Comparison of ENCODE assay signal across 8 cellular contexts in genomic region chr4:139651282-139652194, GRCh38. TPM values are rescaled to one million over a fixed set of nuclear protein-coding genes. Genes with fewer than 3 reads are reported as not detected.
A peak's percentile ranks its signal among the peaks of the same experiment; 100 is the strongest.
DNase-seq lines count a peak whose midpoint lies in the region; ATAC-seq and TF ChIP-seq lines count a peak whose summit lies in the region.

No MANE protein-coding gene starts in this region.

- peak; percentile 76 for DNase-seq in DMS53 (lab: John Stamatoyannopoulos, UW)
- DNase-seq in RWPE1 (ENCODE audit: low spot score): peak; percentile 52
- DNase-seq in activated T-helper 1 cell treated with anti-CD3 and anti-CD28 coated beads, Interleukin-12 subunit alpha, Interleukin-12 subunit beta, Interleukin-2, Interleukin-4 antibody, amounts not matched to agents 30 ng/mL and 10 ng/mL and 1 ng/mL, durations not matched to agents 14 hours and 24 hours and 36 hours (ENCODE audit: low spot score): peak; percentile 29
- peak; percentile 92 for DNase-seq in fibroblast of the aortic adventitia (ENCODE audit: low read depth)
- DNase-seq in occipital lobe (lab: John Stamatoyannopoulos, UW): peak; percentile 74
- DNase-seq in tibial nerve (ENCODE audit: low spot score in 2 of 2): peak; percentile 45 to 67

- H3K36me3 Mint-ChIP-seq in activated T-helper 1 cell treated with anti-CD3 and anti-CD28 coated beads, Interleukin-12 subunit alpha, Interleukin-12 subunit beta, Interleukin-2, Interleukin-4 antibody, amounts not matched to agents 30 ng/mL and 10 ng/mL and 1 ng/mL, durations not matched to agents 14 hours and 24 hours and 36 hours (ENCODE audit: low read depth): no peaks in the 10 kb centered on the region

- no peaks in the 10 kb centered on the region for H3K27me3 Mint-ChIP-seq in activated T-helper 1 cell treated with anti-CD3 and anti-CD28 coated beads, Interleukin-12 subunit alpha, Interleukin-12 subunit beta, Interleukin-2, Interleukin-4 antibody, amounts not matched to agents 30 ng/mL and 10 ng/mL and 1 ng/mL, durations not matched to agents 14 hours and 24 hours and 36 hours (ENCODE audit: insufficient read depth)

- no peaks in the 10 kb centered on the region for H3K9me3 ChIP-seq in tibial nerve

- POLR2A ChIA-PET in RWPE1 (lab: Yijun Ruan, JAX; ENCODE audit: low non-redundant PET): no interaction called here

- H3K4me3 ChIP-seq in fibroblast of the aortic adventitia (ENCODE audit: low read depth, low read length) (no peak overlapping the region), tibial nerve (peak overlapping the region in 1 of 4 donors; percentile 29)

- H3K36me3 ChIP-seq in tibial nerve: no peaks in the 10 kb centered on the region

- TF ChIP-seq POLR2A in tibial nerve (IDR thresholded peaks at IDR 0.05): no peak

- WGBS in tibial nerve, 2 donors: 12 to 16% methylated on average over 13 of the region's 13 CpGs

- H3K27ac ChIP-seq in RWPE1 (no peak overlapping the region), tibial nerve (peak overlapping the region in 2 of 4 donors; percentile 13 to 51)

- H3K27ac Mint-ChIP-seq in activated T-helper 1 cell treated with anti-CD3 and anti-CD28 coated beads, Interleukin-12 subunit alpha, Interleukin-12 subunit beta, Interleukin-2, Interleukin-4 antibody, amounts not matched to agents 30 ng/mL and 10 ng/mL and 1 ng/mL, durations not matched to agents 14 hours and 24 hours and 36 hours: no peak overlapping the region

- peaks cover 0 to 11% (median 0%) of the 10 kb centered on the region in 4 donors for H3K4me1 ChIP-seq in tibial nerve

- H3K27me3 ChIP-seq in tibial nerve: no peaks in the 10 kb centered on the region

- peak; percentile 88 for ATAC-seq in GM21529 (IDR thresholded peaks at IDR 0.05; ENCODE audit: unreplicated experiment)

- H3K4me1 Mint-ChIP-seq in activated T-helper 1 cell treated with anti-CD3 and anti-CD28 coated beads, Interleukin-12 subunit alpha, Interleukin-12 subunit beta, Interleukin-2, Interleukin-4 antibody, amounts not matched to agents 30 ng/mL and 10 ng/mL and 1 ng/mL, durations not matched to agents 14 hours and 24 hours and 36 hours (ENCODE audit: low read depth): peaks cover 20% of the 10 kb centered on the region

- no peak overlapping the region for H3K4me3 Mint-ChIP-seq in activated T-helper 1 cell treated with anti-CD3 and anti-CD28 coated beads, Interleukin-12 subunit alpha, Interleukin-12 subunit beta, Interleukin-2, Interleukin-4 antibody, amounts not matched to agents 30 ng/mL and 10 ng/mL and 1 ng/mL, durations not matched to agents 14 hours and 24 hours and 36 hours

- peak in 1 of 2 donors; percentile 30 for TF ChIP-seq EP300 in tibial nerve (IDR thresholded peaks at IDR 0.05)

- CTCF ChIA-PET in RWPE1 (lab: Yijun Ruan, JAX): interaction anchor here (0.6 to 4.9 kb wide), 14 partner anchors 9 to 958 kb away, joined by 3 to 54 read pairs (median 4); partner anchors contain the start of gene MGST2

- no peaks in the 10 kb centered on the region for H3K9me3 Mint-ChIP-seq in activated T-helper 1 cell treated with anti-CD3 and anti-CD28 coated beads, Interleukin-12 subunit alpha, Interleukin-12 subunit beta, Interleukin-2, Interleukin-4 antibody, amounts not matched to agents 30 ng/mL and 10 ng/mL and 1 ng/mL, durations not matched to agents 14 hours and 24 hours and 36 hours

- intact Hi-C loops in activated T-helper 1 cell treated with anti-CD3 and anti-CD28 coated beads, Interleukin-12 subunit alpha, Interleukin-12 subunit beta, Interleukin-2, Interleukin-4 antibody, amounts not matched to agents 30 ng/mL and 10 ng/mL and 1 ng/mL, durations not matched to agents 14 hours and 24 hours and 36 hours (cut with micrococcal nuclease): loop anchor here (1.0 to 2.0 kb wide), 6 partner anchors 32 to 552 kb away; no protein-coding TSS in a partner anchor

- TF ChIP-seq CTCF in LNCAP (IDR thresholded peaks at IDR 0.05) (peak; percentile 80), RWPE1 (conservative IDR thresholded peaks at IDR 0.05; ENCODE audit: low read depth) (peak; percentile 87), fibroblast of the aortic adventitia (IDR thresholded peaks at IDR 0.05; ENCODE audit: insufficient read depth, low read length) (peak; percentile 94), tibial nerve (IDR thresholded peaks at IDR 0.05) (peak; percentile 86 to 92 (median 90))

RNA-seq across cellular contexts. Expression of gene MGST2, which starts 14.1 kb away (rescaled TPM):
- 22.4 and 23.0 TPM in 2 replicates for total RNA-seq in activated T-helper 1 cell treated with anti-CD3 and anti-CD28 coated beads, Interleukin-12 subunit alpha, Interleukin-12 subunit beta, Interleukin-2, Interleukin-4 antibody, amounts not matched to agents 30 ng/mL and 10 ng/mL and 1 ng/mL, durations not matched to agents 14 hours and 24 hours and 36 hours
- total RNA-seq in fibroblast of the aortic adventitia (ENCODE audit: low replicate concordance) (3.6 and 8.0 TPM in 2 replicates), occipital lobe (8.6 TPM), tibial nerve (10 to 100 TPM; 12.2 to 27.3 (median 26.8) TPM)

Comparison
In these comparisons a context has a peak if more than half of its experiments do, and no peak if none do; other contexts are left out.
1. DNase-seq: peak in every context shown above with its lines; median percentile 92 in fibroblast of the aortic adventitia; 76 in DMS53; 74 in occipital lobe; 56 in tibial nerve; 52 in RWPE1; 29 in activated T-helper 1 cell treated with anti-CD3 and anti-CD28 coated beads, Interleukin-12 subunit alpha, Interleukin-12 subunit beta, Interleukin-2, Interleukin-4 antibody, amounts not matched to agents 30 ng/mL and 10 ng/mL and 1 ng/mL, durations not matched to agents 14 hours and 24 hours and 36 hours.